In genomic region chr3:98612996-98613517, GRCh38 we compare ENCODE assay signal across 10 cellular contexts. TPM values are rescaled to one million over a fixed set of nuclear protein-coding genes. Genes with fewer than 3 reads are reported as not detected.
DNase-seq lines count a peak whose midpoint lies in the region; ATAC-seq and TF ChIP-seq lines count a peak whose summit lies in the region.
"Had no signal": no experiment of that assay in that cellular context is flagged by ENCODE, and none has a peak within 500 bp of the region (broad histone marks: within the 10 kb centered on the region; RNA-seq: fewer than 3 reads in every experiment).

No MANE protein-coding gene starts in this region.

- TF ChIP-seq POLR2A in adrenal gland (IDR thresholded peaks at IDR 0.05) (no peak), spleen (IDR thresholded peaks at IDR 0.05) (no peak), esophagus muscularis mucosa (IDR thresholded peaks at IDR 0.05; ENCODE audit: low read depth) (no peak)

- TF ChIP-seq CTCF in adrenal gland (IDR thresholded peaks at IDR 0.05) (no peak), spleen (IDR thresholded peaks at IDR 0.05 in 8 of 11, conservative IDR thresholded peaks at IDR 0.05 in 3 of 11) (no peak), esophagus muscularis mucosa (IDR thresholded peaks at IDR 0.05) (no peak), A673 (conservative IDR thresholded peaks at IDR 0.05; ENCODE audit: low read depth, low read length) (no peak)

- TF ChIP-seq EP300 in esophagus muscularis mucosa (IDR thresholded peaks at IDR 0.05) = no peak

- CTCF ChIA-PET in A673 (lab: Charles Lee) = no interaction called here

- H3K27me3 ChIP-seq in adrenal gland = no peaks in the 10 kb centered on the region
- H3K27me3 ChIP-seq in spleen (replicated peaks in 1 of 7) = peaks cover 0 to 3% (median 0%) of the 10 kb centered on the region in 7 donors
- H3K27me3 ChIP-seq in esophagus muscularis mucosa = no peaks in the 10 kb centered on the region
- no peaks in the 10 kb centered on the region for H3K27me3 ChIP-seq in A673 (replicated peaks; ENCODE audit: insufficient read depth, low read depth, low read length, poor library complexity)
- H3K27me3 ChIP-seq: esophagus squamous epithelium had no signal

- BruUV-seq in A673 (replicated peaks; lab: Mats Ljungman, UMichigan) = no TSS peak

- WGBS in adrenal gland, 4 donors = 80 to 91% (median 82%) methylated on average over 6 of the region's 6 CpGs
- 78 to 85% (median 81%) methylated on average over 6 of the region's 6 CpGs for WGBS in spleen, 5 donors
- WGBS in esophagus muscularis mucosa = 75% methylated on average over 6 of the region's 6 CpGs

- H3K27ac ChIP-seq in adrenal gland (peak overlapping the region in 1 of 5 donors; percentile 77), spleen (peak overlapping the region in 4 of 8 donors; percentile 21 to 65 (median 38)), esophagus muscularis mucosa (replicated peaks in 1 of 4) (no peak overlapping the region), A673 (ENCODE audit: low read depth, low read length, poor library complexity, severe bottlenecking) (no peak overlapping the region)

- H3K9me3 ChIP-seq in adrenal gland (replicated peaks in 1 of 3) = no peaks in the 10 kb centered on the region
- peaks cover 0 to 22% (median 13%) of the 10 kb centered on the region in 8 donors for H3K9me3 ChIP-seq in spleen
- no peaks in the 10 kb centered on the region for H3K9me3 ChIP-seq in esophagus muscularis mucosa
- H3K9me3 ChIP-seq in A673 (ENCODE audit: low read depth, low read length, poor library complexity, severe bottlenecking) = no peaks in the 10 kb centered on the region
- H3K9me3 ChIP-seq: esophagus squamous epithelium had no signal

- H3K4me3 ChIP-seq in adrenal gland (no peak overlapping the region), spleen (no peak overlapping the region), esophagus muscularis mucosa (no peak overlapping the region), A673 (ENCODE audit: low read depth, low read length, poor library complexity, severe bottlenecking) (no peak overlapping the region)
- H3K4me3 ChIP-seq: esophagus squamous epithelium had no signal

- intact Hi-C loops in adrenal gland (cut with DNase I) = no loop called here
- intact Hi-C loops in spleen (cut with DNase I; ENCODE audit: low total_unique reads) = no loop called here
- intact Hi-C loops in esophagus muscularis mucosa (cut with DNase I) = no loop called here
- intact Hi-C loops in A673 (cut with micrococcal nuclease; ENCODE audit: unreplicated experiment) = no loop called here

- DNase-seq in adrenal gland (peak in 6 of 7 donors; percentile 21 to 54 (median 24)), spleen (peak; percentile 76), esophagus muscularis mucosa (ENCODE audit: extremely low spot score) (no peak), OCI-M1 (lab: John Stamatoyannopoulos, UW) (no peak), SHP77 treated with DMSO at 0.1 percent for 48 hours (lab: John Stamatoyannopoulos, UW) (no peak), A673 (ENCODE audit: low spot score) (no peak)
- DNase-seq: esophagus squamous epithelium, natural killer cell had no signal

- peak; percentile 74 for ATAC-seq in GM19324 (IDR thresholded peaks at IDR 0.05; ENCODE audit: low FRiP score, unreplicated experiment)
- peak; percentile 88 for ATAC-seq in HG03025 (IDR thresholded peaks at IDR 0.05; ENCODE audit: low FRiP score, unreplicated experiment)
- ATAC-seq: natural killer cell had no signal

- H3K36me3 ChIP-seq in adrenal gland (replicated peaks in 1 of 2) = no peaks in the 10 kb centered on the region
- H3K36me3 ChIP-seq in spleen = no peaks in the 10 kb centered on the region
- no peaks in the 10 kb centered on the region for H3K36me3 ChIP-seq in esophagus muscularis mucosa
- H3K36me3 ChIP-seq in A673 (ENCODE audit: insufficient read depth, low read length, poor library complexity, severe bottlenecking) = no peaks in the 10 kb centered on the region
- H3K36me3 ChIP-seq: esophagus squamous epithelium had no signal

- POLR2A ChIA-PET in A673 (lab: Charles Lee; ENCODE audit: low non-redundant PET) = no interaction called here

- H3K4me1 ChIP-seq in adrenal gland (replicated peaks in 1 of 2) (no peaks in the 10 kb centered on the region), spleen (no peaks in the 10 kb centered on the region), esophagus muscularis mucosa (no peaks in the 10 kb centered on the region), A673 (ENCODE audit: insufficient read depth, low read length, poor library complexity, severe bottlenecking) (no peaks in the 10 kb centered on the region)
- H3K4me1 ChIP-seq: esophagus squamous epithelium had no signal

RNA-seq across cellular contexts. Expression of gene CPOX, which starts 19.6 kb away (rescaled TPM):
- total RNA-seq in adrenal gland (10 to 100 TPM; 11.0 to 59.8 (median 23.4) TPM), spleen (10 to 100 TPM; 14.5 to 26.0 (median 18.8) TPM), esophagus muscularis mucosa (10 to 100 TPM in 3 of 4 donors, 1 to 10 TPM in 1; 7.6 to 21.4 (median 14.7) TPM), A673 (2021) (25.8 and 27.7 TPM in 2 replicates)
- polyA plus RNA-seq in adrenal gland (10 to 100 TPM in 2 of 3 donors, 1 to 10 TPM in 1; 9.0 to 15.6 (median 14.3) TPM), spleen (10 to 100 TPM in 2 of 3 donors, 1 to 10 TPM in 1; 9.8 to 14.8 (median 14.0) TPM)

Comparison
In these comparisons a context has a peak if more than half of its experiments do, and no peak if none do; other contexts are left out.
1. DNase-seq: peak in adrenal gland (6 of 7) and spleen (single experiment); none in esophagus muscularis mucosa (single experiment), OCI-M1 (single experiment), SHP77 treated with DMSO at 0.1 percent for 48 hours (single experiment) and A673 (single experiment).